ENCODE assay signal across 8 cellular contexts in the genomic region with DNA sequence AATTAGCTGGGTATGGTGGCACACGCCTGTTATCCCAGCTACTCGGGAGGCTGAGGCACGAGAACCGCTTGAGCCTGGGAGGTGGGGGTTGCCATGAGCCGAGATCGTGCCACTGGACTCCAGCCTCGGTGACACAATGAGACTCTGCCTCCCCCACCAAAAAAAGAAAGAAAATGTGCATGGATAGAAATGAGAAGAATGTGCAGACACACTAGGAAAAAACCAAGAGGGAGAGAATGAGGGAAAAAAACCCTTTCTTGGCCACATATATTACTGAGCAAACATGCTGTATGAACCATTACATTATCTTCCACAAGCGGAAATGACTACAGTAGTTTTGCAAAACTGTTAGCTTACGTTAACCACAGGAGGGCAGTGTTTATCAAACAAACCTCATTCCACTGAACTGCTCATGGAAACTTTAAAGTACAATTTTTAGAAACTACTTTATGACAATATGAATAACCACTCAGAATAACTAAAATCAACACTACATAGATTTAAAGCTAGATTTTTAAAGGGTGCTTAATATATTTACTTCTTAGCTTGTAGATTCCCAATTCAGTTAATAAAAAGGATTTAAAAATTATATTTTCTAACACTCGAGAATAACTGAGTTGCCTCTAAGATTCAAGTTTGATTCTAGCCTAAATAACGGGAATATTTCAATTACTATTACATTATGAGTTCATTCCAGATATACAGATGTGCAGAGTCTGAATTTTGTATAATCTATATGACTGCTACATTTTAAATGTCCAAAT. TPM values are rescaled to one million over a fixed set of nuclear protein-coding genes. Genes with fewer than 3 reads are reported as not detected.
DNase-seq lines count a peak whose midpoint lies in the region; ATAC-seq and TF ChIP-seq lines count a peak whose summit lies in the region.

No MANE protein-coding gene starts in this region.

- intact Hi-C loops in left ventricle myocardium superior (cut with micrococcal nuclease) = loop anchor here (10.0 kb wide), 1 partner anchor 93 kb away; no protein-coding TSS in a partner anchor
- intact Hi-C loops in sigmoid colon (cut with DNase I) = loop anchor here (10.0 kb wide), 1 partner anchor 293 kb away; no protein-coding TSS in a partner anchor

- ATAC-seq in GM19025 (IDR thresholded peaks at IDR 0.05; ENCODE audit: low read depth, unreplicated experiment) = peak; percentile 86
- peak; percentile 73 for ATAC-seq in HG03520 (IDR thresholded peaks at IDR 0.05; ENCODE audit: unreplicated experiment)
- ATAC-seq in left ventricle myocardium superior = peak; percentile 89
- no peak for ATAC-seq in HG03469 (IDR thresholded peaks at IDR 0.05; ENCODE audit: unreplicated experiment)

- in situ Hi-C loops in Caki2 (cut with HindIII; ENCODE audit: low pct_unique_long_range_greater_than_20kb, low sequenced_read_pairs) = no loop called here

- H3K36me3 ChIP-seq in adipocyte (ENCODE audit: control insufficient read depth, insufficient read depth, low read length, severe bottlenecking) (no peaks in the 10 kb centered on the region), sigmoid colon (peaks cover 0 to 4% (median 0%) of the 10 kb centered on the region in 4 donors)

- no peak for TF ChIP-seq EP300 in sigmoid colon (IDR thresholded peaks at IDR 0.05)

- H3K9me3 ChIP-seq in adipocyte (ENCODE audit: control insufficient read depth, low read length) (no peaks in the 10 kb centered on the region), sigmoid colon (no peaks in the 10 kb centered on the region)

- TF ChIP-seq CTCF in sigmoid colon (IDR thresholded peaks at IDR 0.05) = peak; percentile 20 to 60 (median 57)

- H3K27ac ChIP-seq in sigmoid colon = no peak overlapping the region

- H3K4me3 ChIP-seq in adipocyte (ENCODE audit: low read length) (peak overlapping the region; percentile 58), sigmoid colon (no peak overlapping the region)

- DNase-seq in Caki2 (ENCODE audit: low read depth) (peak; percentile 76), OCI-M1 (lab: John Stamatoyannopoulos, UW) (peak; percentile 89), adipocyte (ENCODE audit: low read depth) (peak; percentile 91), left ventricle myocardium superior (no peak), sigmoid colon (no peak)

- H3K4me1 ChIP-seq in adipocyte (ENCODE audit: control insufficient read depth, insufficient read depth, low read length) (peaks cover 12% of the 10 kb centered on the region), sigmoid colon (peaks cover 0 to 17% (median 8%) of the 10 kb centered on the region in 4 donors)

- H3K27me3 ChIP-seq in adipocyte (replicated peaks; ENCODE audit: control insufficient read depth, insufficient read depth, low read length) (no peaks in the 10 kb centered on the region), sigmoid colon (no peaks in the 10 kb centered on the region)

- peak overlapping the region; percentile 36 for H3K9ac ChIP-seq in adipocyte (ENCODE audit: low read length)

- 32 to 49% methylated on average over 11 of the region's 11 CpGs for WGBS in sigmoid colon, 2 donors

- TF ChIP-seq POLR2A in sigmoid colon (IDR thresholded peaks at IDR 0.05) = no peak

RNA-seq across cellular contexts. Expression of a gene that starts 26.4 kb away (rescaled TPM):
- 3.4 and 6.6 TPM in 2 replicates for total RNA-seq in Caki2 (2014; rRNA removed; shearing (Covaris generic); ENCODE audit: low replicate concordance)
- total RNA-seq in left ventricle myocardium superior (26.1 TPM), sigmoid colon (10 to 100 TPM; 10.7 to 15.5 (median 14.4) TPM)
- polyA plus RNA-seq in sigmoid colon = 1 to 10 TPM; 1.8 to 7.1 (median 2.5) TPM

Comparison
In these comparisons a context has a peak if more than half of its experiments do, and no peak if none do; other contexts are left out.
1. DNase-seq: peak in Caki2 (single experiment), OCI-M1 (single experiment) and adipocyte (single experiment); none in left ventricle myocardium superior (single experiment) and sigmoid colon (single experiment).